ENCODE assay signal across 1 cellular context in the genomic region with DNA sequence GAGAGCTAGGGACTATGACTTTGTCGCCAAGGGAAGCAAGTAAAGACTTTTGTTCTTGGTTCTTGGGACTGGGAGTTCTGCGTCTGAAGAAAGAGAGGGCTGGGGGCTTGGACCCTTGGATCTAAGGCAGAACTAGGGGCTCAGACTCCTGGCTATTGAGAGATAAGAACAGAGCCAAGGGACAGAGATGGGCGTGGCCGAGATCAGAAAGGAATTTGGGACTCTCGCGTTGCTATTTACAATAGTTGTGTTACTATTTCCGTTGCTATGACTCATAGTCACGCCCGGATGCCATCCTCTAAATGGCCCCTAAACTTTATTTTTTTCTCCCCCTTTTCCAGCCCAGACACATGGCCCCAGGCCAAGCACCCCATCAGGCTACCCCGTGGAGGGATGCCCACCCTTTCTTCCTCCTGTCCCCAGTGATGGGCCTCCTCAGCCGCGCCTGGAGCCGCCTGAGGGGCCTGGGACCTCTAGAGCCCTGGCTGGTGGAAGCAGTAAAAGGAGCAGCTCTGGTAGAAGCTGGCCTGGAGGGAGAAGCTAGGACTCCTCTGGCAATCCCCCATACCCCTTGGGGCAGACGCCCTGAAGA.
TF ChIP-seq lines count a peak whose summit lies in the region.

No MANE protein-coding gene starts in this region.

TF ChIP-seq in K562, 482 proteins besides CTCF, POLR2A, EP300 and RAD21 (continued from another document and continues in another):
- TF ChIP-seq, protein P1, sequence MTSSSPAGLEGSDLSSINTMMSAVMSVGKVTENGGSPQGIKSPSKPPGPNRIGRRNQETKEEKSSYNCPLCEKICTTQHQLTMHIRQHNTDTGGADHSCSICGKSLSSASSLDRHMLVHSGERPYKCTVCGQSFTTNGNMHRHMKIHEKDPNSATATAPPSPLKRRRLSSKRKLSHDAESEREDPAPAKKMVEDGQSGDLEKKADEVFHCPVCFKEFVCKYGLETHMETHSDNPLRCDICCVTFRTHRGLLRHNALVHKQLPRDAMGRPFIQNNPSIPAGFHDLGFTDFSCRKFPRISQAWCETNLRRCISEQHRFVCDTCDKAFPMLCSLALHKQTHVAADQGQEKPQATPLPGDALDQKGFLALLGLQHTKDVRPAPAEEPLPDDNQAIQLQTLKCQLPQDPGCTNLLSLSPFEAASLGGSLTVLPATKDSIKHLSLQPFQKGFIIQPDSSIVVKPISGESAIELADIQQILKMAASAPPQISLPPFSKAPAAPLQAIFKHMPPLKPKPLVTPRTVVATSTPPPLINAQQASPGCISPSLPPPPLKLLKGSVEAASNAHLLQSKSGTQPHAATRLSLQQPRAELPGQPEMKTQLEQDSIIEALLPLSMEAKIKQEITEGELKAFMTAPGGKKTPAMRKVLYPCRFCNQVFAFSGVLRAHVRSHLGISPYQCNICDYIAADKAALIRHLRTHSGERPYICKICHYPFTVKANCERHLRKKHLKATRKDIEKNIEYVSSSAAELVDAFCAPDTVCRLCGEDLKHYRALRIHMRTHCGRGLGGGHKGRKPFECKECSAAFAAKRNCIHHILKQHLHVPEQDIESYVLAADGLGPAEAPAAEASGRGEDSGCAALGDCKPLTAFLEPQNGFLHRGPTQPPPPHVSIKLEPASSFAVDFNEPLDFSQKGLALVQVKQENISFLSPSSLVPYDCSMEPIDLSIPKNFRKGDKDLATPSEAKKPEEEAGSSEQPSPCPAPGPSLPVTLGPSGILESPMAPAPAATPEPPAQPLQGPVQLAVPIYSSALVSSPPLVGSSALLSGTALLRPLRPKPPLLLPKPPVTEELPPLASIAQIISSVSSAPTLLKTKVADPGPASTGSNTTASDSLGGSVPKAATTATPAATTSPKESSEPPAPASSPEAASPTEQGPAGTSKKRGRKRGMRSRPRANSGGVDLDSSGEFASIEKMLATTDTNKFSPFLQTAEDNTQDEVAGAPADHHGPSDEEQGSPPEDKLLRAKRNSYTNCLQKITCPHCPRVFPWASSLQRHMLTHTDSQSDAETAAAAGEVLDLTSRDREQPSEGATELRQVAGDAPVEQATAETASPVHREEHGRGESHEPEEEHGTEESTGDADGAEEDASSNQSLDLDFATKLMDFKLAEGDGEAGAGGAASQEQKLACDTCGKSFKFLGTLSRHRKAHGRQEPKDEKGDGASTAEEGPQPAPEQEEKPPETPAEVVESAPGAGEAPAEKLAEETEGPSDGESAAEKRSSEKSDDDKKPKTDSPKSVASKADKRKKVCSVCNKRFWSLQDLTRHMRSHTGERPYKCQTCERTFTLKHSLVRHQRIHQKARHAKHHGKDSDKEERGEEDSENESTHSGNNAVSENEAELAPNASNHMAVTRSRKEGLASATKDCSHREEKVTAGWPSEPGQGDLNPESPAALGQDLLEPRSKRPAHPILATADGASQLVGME (CRISPR knock-in tag; IDR thresholded peaks at IDR 0.05) = no peak
- TF ChIP-seq ZNF184 (CRISPR knock-in tag; IDR thresholded peaks at IDR 0.05) (no peak), ZNF311 (CRISPR knock-in tag; IDR thresholded peaks at IDR 0.05) (no peak), BRD9 (IDR thresholded peaks at IDR 0.05; ENCODE audit: low read depth, partially characterized antibody) (peak; percentile 27), SMAD1 (IDR thresholded peaks at IDR 0.05; ENCODE audit: low read depth, low read length, partially characterized antibody) (peak; percentile 28), ZFPM2 (CRISPR knock-in tag; IDR thresholded peaks at IDR 0.05) (no peak), RFX7 (CRISPR knock-in tag; IDR thresholded peaks at IDR 0.05) (no peak), CCNT2 (IDR thresholded peaks at IDR 0.05; ENCODE audit: borderline replicate concordance, extremely low read depth, insufficient read length, low read depth, low read length) (no peak), RBM25 (IDR thresholded peaks at IDR 0.05; ENCODE audit: low read depth, low read length, severe bottlenecking) (no peak), ZNF23 (CRISPR knock-in tag; IDR thresholded peaks at IDR 0.05) (no peak), ZBTB1 (CRISPR knock-in tag; IDR thresholded peaks at IDR 0.05; ENCODE audit: borderline replicate concordance, low read depth) (no peak), MCM7 (IDR thresholded peaks at IDR 0.05) (no peak), SRSF3 (IDR thresholded peaks at IDR 0.05; ENCODE audit: insufficient read depth, low read length) (no peak), KLF13 (tag; IDR thresholded peaks at IDR 0.05; ENCODE audit: borderline replicate concordance, low read depth) (peak; percentile 57; the same call in 1 of the 2 replicates), HSF4 (CRISPR knock-in tag; IDR thresholded peaks at IDR 0.05; ENCODE audit: borderline replicate concordance) (no peak), PYGO2 (tag; IDR thresholded peaks at IDR 0.05) (no peak), KDM4B (IDR thresholded peaks at IDR 0.05; ENCODE audit: borderline replicate concordance in 2 of 2, low read depth in 1 of 2) (no peak), ZNF12 (CRISPR knock-in tag; IDR thresholded peaks at IDR 0.05) (no peak), SIX5 (IDR thresholded peaks at IDR 0.05; ENCODE audit: borderline replicate concordance in 1 of 2, insufficient read depth in 1 of 2, low read depth in 1 of 2, low read length in 2 of 2) (no peak), HDAC6 (IDR thresholded peaks at IDR 0.05; ENCODE audit: low read depth, low read length) (no peak), SIRT6 (IDR thresholded peaks at IDR 0.05; ENCODE audit: low read depth, low read length) (no peak), ZNF507 (tag; conservative IDR thresholded peaks at IDR 0.05) (no peak), NR2C2 (CRISPR knock-in tag; IDR thresholded peaks at IDR 0.05) (no peak), NR2C2 (tag; IDR thresholded peaks at IDR 0.05) (peak; percentile 51; the same call in 1 of the 2 replicates), MTA2 (IDR thresholded peaks at IDR 0.05; ENCODE audit: low read depth) (0 out of 2 replicates have a peak, but pooled peaks have one; percentile 14), FOXA3 (CRISPR knock-in tag; conservative IDR thresholded peaks at IDR 0.05 in 1 of 2, IDR thresholded peaks at IDR 0.05 in 1 of 2) (peak; percentile 54 to 89; a peak in 2 of 4 replicates), CC2D1A (IDR thresholded peaks at IDR 0.05) (no peak), ELF1 (tag; IDR thresholded peaks at IDR 0.05) (no peak), SMARCA5 (IDR thresholded peaks at IDR 0.05) (peak; percentile 47; the same call in 1 of the 2 replicates), NFRKB (IDR thresholded peaks at IDR 0.05; ENCODE audit: low read depth) (no peak; the same call in 1 of the 2 replicates), FIP1L1 (IDR thresholded peaks at IDR 0.05; ENCODE audit: low read depth, low read length, poor library complexity, severe bottlenecking) (no peak), SP2 (IDR thresholded peaks at IDR 0.05; ENCODE audit: extremely low read depth, low read depth, low read length, poor library complexity, severe bottlenecking) (no peak)
- TF ChIP-seq, protein P2, sequence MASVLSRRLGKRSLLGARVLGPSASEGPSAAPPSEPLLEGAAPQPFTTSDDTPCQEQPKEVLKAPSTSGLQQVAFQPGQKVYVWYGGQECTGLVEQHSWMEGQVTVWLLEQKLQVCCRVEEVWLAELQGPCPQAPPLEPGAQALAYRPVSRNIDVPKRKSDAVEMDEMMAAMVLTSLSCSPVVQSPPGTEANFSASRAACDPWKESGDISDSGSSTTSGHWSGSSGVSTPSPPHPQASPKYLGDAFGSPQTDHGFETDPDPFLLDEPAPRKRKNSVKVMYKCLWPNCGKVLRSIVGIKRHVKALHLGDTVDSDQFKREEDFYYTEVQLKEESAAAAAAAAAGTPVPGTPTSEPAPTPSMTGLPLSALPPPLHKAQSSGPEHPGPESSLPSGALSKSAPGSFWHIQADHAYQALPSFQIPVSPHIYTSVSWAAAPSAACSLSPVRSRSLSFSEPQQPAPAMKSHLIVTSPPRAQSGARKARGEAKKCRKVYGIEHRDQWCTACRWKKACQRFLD (CRISPR knock-in tag; IDR thresholded peaks at IDR 0.05) = 0 out of 2 replicates have a peak, but pooled peaks have one; percentile 13
- TF ChIP-seq, protein P3, sequence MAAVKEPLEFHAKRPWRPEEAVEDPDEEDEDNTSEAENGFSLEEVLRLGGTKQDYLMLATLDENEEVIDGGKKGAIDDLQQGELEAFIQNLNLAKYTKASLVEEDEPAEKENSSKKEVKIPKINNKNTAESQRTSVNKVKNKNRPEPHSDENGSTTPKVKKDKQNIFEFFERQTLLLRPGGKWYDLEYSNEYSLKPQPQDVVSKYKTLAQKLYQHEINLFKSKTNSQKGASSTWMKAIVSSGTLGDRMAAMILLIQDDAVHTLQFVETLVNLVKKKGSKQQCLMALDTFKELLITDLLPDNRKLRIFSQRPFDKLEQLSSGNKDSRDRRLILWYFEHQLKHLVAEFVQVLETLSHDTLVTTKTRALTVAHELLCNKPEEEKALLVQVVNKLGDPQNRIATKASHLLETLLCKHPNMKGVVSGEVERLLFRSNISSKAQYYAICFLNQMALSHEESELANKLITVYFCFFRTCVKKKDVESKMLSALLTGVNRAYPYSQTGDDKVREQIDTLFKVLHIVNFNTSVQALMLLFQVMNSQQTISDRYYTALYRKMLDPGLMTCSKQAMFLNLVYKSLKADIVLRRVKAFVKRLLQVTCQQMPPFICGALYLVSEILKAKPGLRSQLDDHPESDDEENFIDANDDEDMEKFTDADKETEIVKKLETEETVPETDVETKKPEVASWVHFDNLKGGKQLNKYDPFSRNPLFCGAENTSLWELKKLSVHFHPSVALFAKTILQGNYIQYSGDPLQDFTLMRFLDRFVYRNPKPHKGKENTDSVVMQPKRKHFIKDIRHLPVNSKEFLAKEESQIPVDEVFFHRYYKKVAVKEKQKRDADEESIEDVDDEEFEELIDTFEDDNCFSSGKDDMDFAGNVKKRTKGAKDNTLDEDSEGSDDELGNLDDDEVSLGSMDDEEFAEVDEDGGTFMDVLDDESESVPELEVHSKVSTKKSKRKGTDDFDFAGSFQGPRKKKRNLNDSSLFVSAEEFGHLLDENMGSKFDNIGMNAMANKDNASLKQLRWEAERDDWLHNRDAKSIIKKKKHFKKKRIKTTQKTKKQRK (IDR thresholded peaks at IDR 0.05; ENCODE audit: borderline replicate concordance, low read depth, low read length) = 0 out of 2 replicates have a peak, but pooled peaks have one; percentile 30
- TF ChIP-seq, protein P4, sequence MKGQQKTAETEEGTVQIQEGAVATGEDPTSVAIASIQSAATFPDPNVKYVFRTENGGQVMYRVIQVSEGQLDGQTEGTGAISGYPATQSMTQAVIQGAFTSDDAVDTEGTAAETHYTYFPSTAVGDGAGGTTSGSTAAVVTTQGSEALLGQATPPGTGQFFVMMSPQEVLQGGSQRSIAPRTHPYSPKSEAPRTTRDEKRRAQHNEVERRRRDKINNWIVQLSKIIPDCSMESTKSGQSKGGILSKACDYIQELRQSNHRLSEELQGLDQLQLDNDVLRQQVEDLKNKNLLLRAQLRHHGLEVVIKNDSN (CRISPR knock-in tag; IDR thresholded peaks at IDR 0.05) = peak; percentile 4; the same call in 1 of the 2 replicates
- TF ChIP-seq, protein P5, sequence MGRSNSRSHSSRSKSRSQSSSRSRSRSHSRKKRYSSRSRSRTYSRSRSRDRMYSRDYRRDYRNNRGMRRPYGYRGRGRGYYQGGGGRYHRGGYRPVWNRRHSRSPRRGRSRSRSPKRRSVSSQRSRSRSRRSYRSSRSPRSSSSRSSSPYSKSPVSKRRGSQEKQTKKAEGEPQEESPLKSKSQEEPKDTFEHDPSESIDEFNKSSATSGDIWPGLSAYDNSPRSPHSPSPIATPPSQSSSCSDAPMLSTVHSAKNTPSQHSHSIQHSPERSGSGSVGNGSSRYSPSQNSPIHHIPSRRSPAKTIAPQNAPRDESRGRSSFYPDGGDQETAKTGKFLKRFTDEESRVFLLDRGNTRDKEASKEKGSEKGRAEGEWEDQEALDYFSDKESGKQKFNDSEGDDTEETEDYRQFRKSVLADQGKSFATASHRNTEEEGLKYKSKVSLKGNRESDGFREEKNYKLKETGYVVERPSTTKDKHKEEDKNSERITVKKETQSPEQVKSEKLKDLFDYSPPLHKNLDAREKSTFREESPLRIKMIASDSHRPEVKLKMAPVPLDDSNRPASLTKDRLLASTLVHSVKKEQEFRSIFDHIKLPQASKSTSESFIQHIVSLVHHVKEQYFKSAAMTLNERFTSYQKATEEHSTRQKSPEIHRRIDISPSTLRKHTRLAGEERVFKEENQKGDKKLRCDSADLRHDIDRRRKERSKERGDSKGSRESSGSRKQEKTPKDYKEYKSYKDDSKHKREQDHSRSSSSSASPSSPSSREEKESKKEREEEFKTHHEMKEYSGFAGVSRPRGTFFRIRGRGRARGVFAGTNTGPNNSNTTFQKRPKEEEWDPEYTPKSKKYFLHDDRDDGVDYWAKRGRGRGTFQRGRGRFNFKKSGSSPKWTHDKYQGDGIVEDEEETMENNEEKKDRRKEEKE (IDR thresholded peaks at IDR 0.05; ENCODE audit: borderline replicate concordance in 1 of 2, control insufficient read depth in 1 of 2, low read depth in 2 of 2, low read length in 1 of 2) = no peak
- TF ChIP-seq, protein P6, sequence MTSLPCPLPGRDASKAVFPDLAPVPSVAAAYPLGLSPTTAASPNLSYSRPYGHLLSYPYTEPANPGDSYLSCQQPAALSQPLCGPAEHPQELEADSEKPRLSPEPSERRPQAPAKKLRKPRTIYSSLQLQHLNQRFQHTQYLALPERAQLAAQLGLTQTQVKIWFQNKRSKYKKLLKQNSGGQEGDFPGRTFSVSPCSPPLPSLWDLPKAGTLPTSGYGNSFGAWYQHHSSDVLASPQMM (CRISPR knock-in tag; IDR thresholded peaks at IDR 0.05) = no peak
- TF ChIP-seq, protein P7, sequence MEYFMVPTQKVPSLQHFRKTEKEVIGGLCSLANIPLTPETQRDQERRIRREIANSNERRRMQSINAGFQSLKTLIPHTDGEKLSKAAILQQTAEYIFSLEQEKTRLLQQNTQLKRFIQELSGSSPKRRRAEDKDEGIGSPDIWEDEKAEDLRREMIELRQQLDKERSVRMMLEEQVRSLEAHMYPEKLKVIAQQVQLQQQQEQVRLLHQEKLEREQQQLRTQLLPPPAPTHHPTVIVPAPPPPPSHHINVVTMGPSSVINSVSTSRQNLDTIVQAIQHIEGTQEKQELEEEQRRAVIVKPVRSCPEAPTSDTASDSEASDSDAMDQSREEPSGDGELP (CRISPR knock-in tag; IDR thresholded peaks at IDR 0.05; ENCODE audit: borderline replicate concordance) = no peak
- TF ChIP-seq, protein P8, sequence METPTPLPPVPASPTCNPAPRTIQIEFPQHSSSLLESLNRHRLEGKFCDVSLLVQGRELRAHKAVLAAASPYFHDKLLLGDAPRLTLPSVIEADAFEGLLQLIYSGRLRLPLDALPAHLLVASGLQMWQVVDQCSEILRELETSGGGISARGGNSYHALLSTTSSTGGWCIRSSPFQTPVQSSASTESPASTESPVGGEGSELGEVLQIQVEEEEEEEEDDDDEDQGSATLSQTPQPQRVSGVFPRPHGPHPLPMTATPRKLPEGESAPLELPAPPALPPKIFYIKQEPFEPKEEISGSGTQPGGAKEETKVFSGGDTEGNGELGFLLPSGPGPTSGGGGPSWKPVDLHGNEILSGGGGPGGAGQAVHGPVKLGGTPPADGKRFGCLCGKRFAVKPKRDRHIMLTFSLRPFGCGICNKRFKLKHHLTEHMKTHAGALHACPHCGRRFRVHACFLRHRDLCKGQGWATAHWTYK (CRISPR knock-in tag; IDR thresholded peaks at IDR 0.05) = no peak
- TF ChIP-seq, protein P9, sequence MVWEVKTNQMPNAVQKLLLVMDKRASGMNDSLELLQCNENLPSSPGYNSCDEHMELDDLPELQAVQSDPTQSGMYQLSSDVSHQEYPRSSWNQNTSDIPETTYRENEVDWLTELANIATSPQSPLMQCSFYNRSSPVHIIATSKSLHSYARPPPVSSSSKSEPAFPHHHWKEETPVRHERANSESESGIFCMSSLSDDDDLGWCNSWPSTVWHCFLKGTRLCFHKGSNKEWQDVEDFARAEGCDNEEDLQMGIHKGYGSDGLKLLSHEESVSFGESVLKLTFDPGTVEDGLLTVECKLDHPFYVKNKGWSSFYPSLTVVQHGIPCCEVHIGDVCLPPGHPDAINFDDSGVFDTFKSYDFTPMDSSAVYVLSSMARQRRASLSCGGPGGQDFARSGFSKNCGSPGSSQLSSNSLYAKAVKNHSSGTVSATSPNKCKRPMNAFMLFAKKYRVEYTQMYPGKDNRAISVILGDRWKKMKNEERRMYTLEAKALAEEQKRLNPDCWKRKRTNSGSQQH (CRISPR knock-in tag; IDR thresholded peaks at IDR 0.05) = 0 out of 2 replicates have a peak, but pooled peaks have one; percentile 26
